In genomic region chr14:54902143-54902520, GRCh38 we compare ENCODE assay signal across 8 cellular contexts. TPM values are rescaled to one million over a fixed set of nuclear protein-coding genes. Genes with fewer than 3 reads are reported as not detected.
A peak's percentile ranks its signal among the peaks of the same experiment; 100 is the strongest.
DNase-seq lines count a peak whose midpoint lies in the region; ATAC-seq and TF ChIP-seq lines count a peak whose summit lies in the region.

No MANE protein-coding gene starts in this region.

- no peaks in the 10 kb centered on the region for H3F3A ChIP-seq in DOHH2 (ENCODE audit: control insufficient read depth, insufficient read depth)

- peak overlapping the region; percentile 92 for H3K4me3 ChIP-seq in DOHH2 (ENCODE audit: low read length)
- peak overlapping the region; percentile 85 for H3K4me3 ChIP-seq in HUES64 (ENCODE audit: low read length)
- H3K4me3 ChIP-seq in rectal smooth muscle tissue (ENCODE audit: low read length) = peak overlapping the region; percentile 71
- peak overlapping the region; percentile 34 to 81 for H3K4me3 ChIP-seq in aorta (ENCODE audit: low read length in 2 of 2)

- H3K27ac ChIP-seq in DOHH2 (ENCODE audit: low read depth, low read length) = peak overlapping the region; percentile 58
- peak overlapping the region; percentile 30; the same call in 1 of the 2 replicates for H3K27ac ChIP-seq in HUES64 (ENCODE audit: low read depth, low read length)
- H3K27ac ChIP-seq in rectal smooth muscle tissue (ENCODE audit: low read depth, low read length) = peak overlapping the region; percentile 1
- H3K27ac ChIP-seq in aorta (ENCODE audit: low read depth in 1 of 2, low read length in 2 of 2) = no peak overlapping the region

- peaks cover 50% of the 10 kb centered on the region for H3K4me1 Mint-ChIP-seq in activated naive CD4-positive, alpha-beta T cell treated with anti-CD3 and anti-CD28 coated beads, Interleukin-2, amount 10 ng/mL, durations not matched to agents 7 days and 5 days

- intact Hi-C loops in cardiac septum (cut with DNase I) (loop anchor here (5.0 to 10.0 kb wide), 2 partner anchors 35 to 153 kb away; partner anchors contain the start of gene MAPK1IP1L), aorta (cut with DNase I) (no loop called here)

- peak; percentile 51 for DNase-seq in SK-N-DZ (ENCODE audit: low spot score)
- peak; percentile 90 for DNase-seq in activated naive CD4-positive, alpha-beta T cell treated with anti-CD3 and anti-CD28 coated beads, Interleukin-2, amount 10 ng/mL, durations not matched to agents 7 days and 5 days
- peak; percentile 89 for DNase-seq in cardiac septum (ENCODE audit: low spot score)
- peak; percentile 78 to 92 for DNase-seq in aorta

- H3K9me3 Mint-ChIP-seq in activated naive CD4-positive, alpha-beta T cell treated with anti-CD3 and anti-CD28 coated beads, Interleukin-2, amount 10 ng/mL, durations not matched to agents 7 days and 5 days = no peaks in the 10 kb centered on the region

- peak overlapping the region; percentile 94 for H3K27ac Mint-ChIP-seq in activated naive CD4-positive, alpha-beta T cell treated with anti-CD3 and anti-CD28 coated beads, Interleukin-2, amount 10 ng/mL, durations not matched to agents 7 days and 5 days

- ATAC-seq in GM21526 (IDR thresholded peaks at IDR 0.05; ENCODE audit: low FRiP score, unreplicated experiment) = peak; percentile 44
- peak; percentile 78 for ATAC-seq in aorta (ENCODE audit: low FRiP score)

- H3K4me3 Mint-ChIP-seq in activated naive CD4-positive, alpha-beta T cell treated with anti-CD3 and anti-CD28 coated beads, Interleukin-2, amount 10 ng/mL, durations not matched to agents 7 days and 5 days = peak overlapping the region; percentile 83

- no peaks in the 10 kb centered on the region for H3K9me3 ChIP-seq in DOHH2 (ENCODE audit: control insufficient read depth, insufficient read depth, low read length)
- H3K9me3 ChIP-seq in HUES64 (ENCODE audit: insufficient read depth, low read depth, low read length) = no peaks in the 10 kb centered on the region
- H3K9me3 ChIP-seq in aorta (ENCODE audit: control insufficient read depth, low read length) = no peaks in the 10 kb centered on the region

- no peaks in the 10 kb centered on the region for H3K9me2 ChIP-seq in DOHH2 (replicated peaks; ENCODE audit: control insufficient read depth, low read length)

- no peaks in the 10 kb centered on the region for H3K27me3 Mint-ChIP-seq in activated naive CD4-positive, alpha-beta T cell treated with anti-CD3 and anti-CD28 coated beads, Interleukin-2, amount 10 ng/mL, durations not matched to agents 7 days and 5 days

- CTCF ChIA-PET in activated naive CD4-positive, alpha-beta T cell treated with anti-CD3 and anti-CD28 coated beads, Interleukin-2, amount 10 ng/mL, durations not matched to agents 7 days and 5 days (lab: Charles Lee) = interaction anchor here (0.6 to 2.2 kb wide), 5 partner anchors 12 to 82 kb away, joined by 3 to 10 read pairs (median 4); no protein-coding TSS in a partner anchor

- H3K27me3 ChIP-seq in DOHH2 (ENCODE audit: control insufficient read depth, low read length) (no peaks in the 10 kb centered on the region), HUES64 (ENCODE audit: insufficient read depth, low read length) (peaks cover 39% of the 10 kb centered on the region), rectal smooth muscle tissue (ENCODE audit: control insufficient read depth, insufficient read depth, low read length) (no peaks in the 10 kb centered on the region), aorta (ENCODE audit: control insufficient read depth in 1 of 2, insufficient read depth in 2 of 2, low read length in 1 of 2) (peaks cover 0 to 2% of the 10 kb centered on the region in 2 donors)

- H3K4me1 ChIP-seq in DOHH2 (ENCODE audit: control insufficient read depth, low read length) (peaks cover 17% of the 10 kb centered on the region), HUES64 (ENCODE audit: insufficient read depth, low read length) (peaks cover 4% of the 10 kb centered on the region), rectal smooth muscle tissue (ENCODE audit: control insufficient read depth, insufficient read depth, low read length) (no peaks in the 10 kb centered on the region), aorta (ENCODE audit: control insufficient read depth in 1 of 2, insufficient read depth in 2 of 2, low read length in 2 of 2) (no peaks in the 10 kb centered on the region)

- peaks cover 20% of the 10 kb centered on the region for H3K36me3 Mint-ChIP-seq in activated naive CD4-positive, alpha-beta T cell treated with anti-CD3 and anti-CD28 coated beads, Interleukin-2, amount 10 ng/mL, durations not matched to agents 7 days and 5 days

- H3K9ac ChIP-seq in HUES64 (ENCODE audit: low read depth, low read length) (peak overlapping the region; percentile 56), rectal smooth muscle tissue (ENCODE audit: low read length) (peak overlapping the region; percentile 19)

- peak overlapping the region; percentile 82 for H3K4me2 ChIP-seq in DOHH2 (ENCODE audit: low read length)

- no peaks in the 10 kb centered on the region for H3K36me3 ChIP-seq in DOHH2 (ENCODE audit: control insufficient read depth, low read length)
- H3K36me3 ChIP-seq in HUES64 (ENCODE audit: insufficient read depth, low read length) = no peaks in the 10 kb centered on the region
- no peaks in the 10 kb centered on the region for H3K36me3 ChIP-seq in rectal smooth muscle tissue (ENCODE audit: control insufficient read depth, insufficient read depth, low read length)
- no peaks in the 10 kb centered on the region for H3K36me3 ChIP-seq in aorta (ENCODE audit: control insufficient read depth in 1 of 2, insufficient read depth in 2 of 2, low read length in 1 of 2)

- WGBS in HUES64 = under 1% methylated on average over 37 of the region's 37 CpGs
- WGBS in aorta, 2 donors = 0 to 1% methylated on average over 37 of the region's 37 CpGs

- no peaks in the 10 kb centered on the region for H4K20me1 ChIP-seq in DOHH2 (ENCODE audit: control insufficient read depth, insufficient read depth, low read depth, low read length)

- no peak for TF ChIP-seq CTCF in DOHH2 (IDR thresholded peaks at IDR 0.05; ENCODE audit: low read depth, low read length, poor library complexity, severe bottlenecking)

- H3K79me2 ChIP-seq in DOHH2 (ENCODE audit: control insufficient read depth, low read length) = peaks cover 35% of the 10 kb centered on the region

RNA-seq across cellular contexts. Expression of gene GCH1, which starts 0.5 kb away (rescaled TPM):
- polyA plus RNA-seq in HUES64 (2013, experiment 1 of 2) = 4.1 TPM
- polyA plus RNA-seq in HUES64 (2013, experiment 2 of 2) = 4.9 TPM
- 7.0 and 9.2 TPM in 2 replicates for polyA plus RNA-seq in SK-N-DZ (2014; cell fraction: cytosol; rRNA removed)
- 4.4 and 8.7 TPM in 2 replicates for polyA plus RNA-seq in SK-N-DZ (2014; cell fraction: nucleus; rRNA removed)
- total RNA-seq in cardiac septum (2.6 TPM), aorta (1 to 10 TPM; 6.0 to 7.4 TPM)
- 10 to 100 TPM in 1 of 2 donors, 1 to 10 TPM in 1; 1.3 to 10.4 TPM for polyA plus RNA-seq in aorta

Comparison
In these comparisons a context has a peak if more than half of its experiments do, and no peak if none do; other contexts are left out.
1. H3K27ac ChIP-seq: peak in DOHH2 (single experiment), HUES64 (single experiment) and rectal smooth muscle tissue (single experiment); none in aorta (0 of 2).
2. Peak in every context shown above with its lines, with median percentiles within 50 percentile points of each other: H3K4me3 ChIP-seq and DNase-seq.